24 cellular contexts compared by ENCODE assay signal in genomic region chr15:41627204-41627603, GRCh38.
"Had no signal": no experiment of that assay in that cellular context is flagged by ENCODE, and none has a peak within 500 bp of the region (broad histone marks: within the 10 kb centered on the region; RNA-seq: fewer than 3 reads in every experiment).

No MANE protein-coding gene starts in this region.

- H3K27me3 ChIP-seq: esophagus squamous epithelium, gastrocnemius medialis, heart right ventricle, left lung had no signal

- H3K4me1 ChIP-seq: lower lobe of right lung had no signal

- DNase-seq: cortex of kidney; effector CD8-positive, alpha-beta T cell; effector memory CD8-positive, alpha-beta T cell; endodermal cell; erythroblast; esophagus squamous epithelium; foreskin fibroblast; foreskin melanocyte; gastrocnemius medialis; glutamatergic neuron; head of caudate nucleus; heart right ventricle; hippocampal formation; left cardiac atrium; left lung; left ventricle myocardium superior; lower lobe of right lung; mesenchymal stem cell; naive thymus-derived CD4-positive, alpha-beta T cell had no signal

- H3K9me3 ChIP-seq: esophagus squamous epithelium, gastrocnemius medialis, heart right ventricle, left lung, lower lobe of right lung had no signal

- ATAC-seq: effector memory CD8-positive, alpha-beta T cell; esophagus mucosa; gastrocnemius medialis; heart right ventricle; left cardiac atrium; left lung; left ventricle myocardium superior; lower lobe of right lung; naive thymus-derived CD4-positive, alpha-beta T cell had no signal

- H3K27ac ChIP-seq: epithelial cell of prostate, esophagus squamous epithelium, gastrocnemius medialis, heart right ventricle, left lung, lower lobe of right lung had no signal

- H3K36me3 ChIP-seq: esophagus squamous epithelium, gastrocnemius medialis, heart right ventricle, left lung, lower lobe of right lung had no signal

- H3K4me3 ChIP-seq: esophagus squamous epithelium, gastrocnemius medialis, heart right ventricle, left lung, lower lobe of right lung had no signal

- FAIRE-seq: endometrium, islet of Langerhans, keratinocyte had no signal
